10 cellular contexts compared by ENCODE assay signal in the genomic region with DNA sequence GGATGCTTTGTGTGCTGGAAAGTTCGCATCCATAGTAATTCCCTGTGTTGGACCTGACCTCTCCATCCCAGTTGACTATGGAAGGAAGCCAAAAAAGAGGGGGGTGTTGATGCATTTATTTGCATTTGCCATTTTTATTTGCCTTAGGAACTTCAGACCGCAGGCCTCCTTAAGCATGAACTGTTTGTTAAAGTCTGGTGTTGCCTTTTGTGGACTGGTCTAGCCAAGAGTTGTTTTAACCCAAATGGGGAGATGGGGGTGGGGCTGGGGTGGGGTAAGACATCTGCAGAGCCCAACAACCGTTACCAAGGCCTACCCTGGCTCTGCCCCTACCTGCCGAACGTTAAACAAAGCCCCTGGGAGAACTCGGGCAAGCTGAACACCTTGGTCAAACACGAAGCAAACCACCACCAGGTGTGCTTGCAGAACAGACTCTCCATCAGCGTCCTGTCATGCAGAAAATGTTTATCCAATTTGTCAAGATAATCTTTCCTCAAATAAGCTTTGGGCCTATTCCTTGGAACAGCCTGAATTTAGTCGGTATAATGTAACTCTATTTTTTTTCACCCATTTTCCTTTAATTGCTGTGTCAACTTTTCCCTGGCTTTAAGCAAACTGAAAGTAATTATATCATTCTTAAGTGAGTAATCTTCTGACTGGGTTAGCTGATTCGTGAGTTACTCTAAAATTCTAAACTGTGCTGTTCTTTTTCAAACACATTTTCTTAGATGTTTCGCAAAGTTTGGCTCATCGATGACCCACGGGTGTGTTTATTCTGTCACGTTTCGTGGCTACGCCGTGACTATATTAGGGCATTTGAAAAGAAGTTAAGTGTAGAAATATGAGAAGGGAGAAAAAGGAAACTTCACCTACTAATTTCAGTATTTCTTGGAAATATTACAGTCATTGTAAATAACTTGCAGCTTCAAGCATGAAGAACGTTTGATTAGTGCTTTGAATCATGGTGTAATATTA.
DNase-seq lines count a peak whose midpoint lies in the region; TF ChIP-seq lines count a peak whose summit lies in the region.
"Had no signal": no experiment of that assay in that cellular context is flagged by ENCODE, and none has a peak within 500 bp of the region (broad histone marks: within the 10 kb centered on the region; RNA-seq: fewer than 3 reads in every experiment).

No MANE protein-coding gene starts in this region.

- H3F3A ChIP-seq in GM23248 (ENCODE audit: insufficient read depth): no peaks in the 10 kb centered on the region

- peak overlapping the region; percentile 47 for H3K4me3 ChIP-seq in GM06990 (replicated peaks; ENCODE audit: low read depth, low read length)
- peak overlapping the region; percentile 50 for H3K4me3 ChIP-seq in KMS-11 (IDR thresholded peaks at IDR 0.05; ENCODE audit: insufficient read depth, low read depth, low read length)
- H3K4me3 ChIP-seq in GM23248: no peak overlapping the region
- H3K4me3 ChIP-seq in ovary: no peak overlapping the region
- H3K4me3 ChIP-seq: SK-N-MC had no signal

- peak; percentile 44 for DNase-seq in GM06990 (ENCODE audit: extremely low read depth, insufficient read length)
- peak; percentile 93 for DNase-seq in NCI-H748 (lab: John Stamatoyannopoulos, UW; ENCODE audit: unreplicated experiment)
- peak; percentile 17 for DNase-seq in germinal center (ENCODE audit: low spot score)
- no peak for DNase-seq in ACHN
- DNase-seq in GM20000 (ENCODE audit: low spot score): no peak
- no peak for DNase-seq in GM23248
- DNase-seq in ovary: no peak
- DNase-seq: C1 segment of cervical spinal cord had no signal

- TF ChIP-seq CTCF in GM06990 (IDR thresholded peaks at IDR 0.05; ENCODE audit: insufficient read depth, low read length, poor library complexity, severe bottlenecking): no peak
- no peak for TF ChIP-seq CTCF in KMS-11 (conservative IDR thresholded peaks at IDR 0.05; ENCODE audit: low read depth, low read length)
- TF ChIP-seq CTCF in GM20000 (IDR thresholded peaks at IDR 0.05; ENCODE audit: extremely low read depth, missing control alignments): no peak
- TF ChIP-seq CTCF in ovary (IDR thresholded peaks at IDR 0.05): no peak

- TF ChIP-seq EP300 in ovary (IDR thresholded peaks at IDR 0.05): no peak

- no peaks in the 10 kb centered on the region for H3K9me3 ChIP-seq in GM23248 (ENCODE audit: low read depth)
- no peaks in the 10 kb centered on the region for H3K9me3 ChIP-seq in ovary

- TF ChIP-seq POLR2A in ovary (IDR thresholded peaks at IDR 0.05): no peak

- H3K4me2 ChIP-seq in KMS-11 (peak overlapping the region; percentile 83), GM23248 (ENCODE audit: unreplicated experiment) (no peak overlapping the region)

- H3K4me1 ChIP-seq in KMS-11 (ENCODE audit: low read depth, poor library complexity, severe bottlenecking) (peaks cover 26% of the 10 kb centered on the region), GM23248 (ENCODE audit: insufficient read depth) (no peaks in the 10 kb centered on the region), ovary (ENCODE audit: insufficient read depth) (no peaks in the 10 kb centered on the region)

- WGBS in GM23248 (ENCODE audit: low coverage in 1 of 2, low lambda C conversion rate in 2 of 2, missing lambda C conversion rate in 2 of 2), 2 experiments: 39 to 41% methylated on average over 18 of the region's 18 CpGs
- 65 to 73% (median 66%) methylated on average over 18 of the region's 18 CpGs for WGBS in ovary, 3 donors

- H3K27ac ChIP-seq in KMS-11 (peak overlapping the region; percentile 49; the same call in 1 of the 2 replicates), GM23248 (no peak overlapping the region), ovary (no peak overlapping the region)
- H3K27ac ChIP-seq: SK-N-MC had no signal

- no peaks in the 10 kb centered on the region for H3K9me2 ChIP-seq in GM23248 (ENCODE audit: insufficient read depth)

- H3K27me3 ChIP-seq in GM06990 (replicated peaks; ENCODE audit: control insufficient read depth, insufficient read depth, low read length) (no peaks in the 10 kb centered on the region), KMS-11 (ENCODE audit: insufficient read depth, low read depth) (no peaks in the 10 kb centered on the region), GM23248 (replicated peaks; ENCODE audit: insufficient read depth) (no peaks in the 10 kb centered on the region), ovary (no peaks in the 10 kb centered on the region)

- H3K9ac ChIP-seq in KMS-11 (peak overlapping the region; percentile 36; the same call in 1 of the 2 replicates), GM23248 (no peak overlapping the region)

- peak overlapping the region; percentile 87 for H2AFZ ChIP-seq in KMS-11 (ENCODE audit: low read depth)
- no peak overlapping the region for H2AFZ ChIP-seq in GM23248

- intact Hi-C loops in ovary (cut with DNase I): no loop called here

- H3K36me3 ChIP-seq in GM06990 (ENCODE audit: control insufficient read depth, insufficient read depth, low read length) (no peaks in the 10 kb centered on the region), KMS-11 (ENCODE audit: insufficient read depth) (no peaks in the 10 kb centered on the region), GM23248 (ENCODE audit: low read depth) (no peaks in the 10 kb centered on the region), ovary (no peaks in the 10 kb centered on the region)

- H4K20me1 ChIP-seq in KMS-11 (ENCODE audit: insufficient read depth) (no peaks in the 10 kb centered on the region), GM23248 (ENCODE audit: insufficient read depth) (no peaks in the 10 kb centered on the region)

- no peaks in the 10 kb centered on the region for H3K79me2 ChIP-seq in KMS-11 (ENCODE audit: insufficient read depth, low read depth)
- H3K79me2 ChIP-seq in GM23248 (ENCODE audit: insufficient read depth): no peaks in the 10 kb centered on the region

- in situ Hi-C loops in ACHN (cut with HindIII; ENCODE audit: low pct_ligation_motif_present, low pct_unique_long_range_greater_than_20kb, low sequenced_read_pairs) (no loop called here), GM23248 (cut with MboI) (no loop called here)

Comparison
In these comparisons a context has a peak if more than half of its experiments do, and no peak if none do; other contexts are left out.
1. DNase-seq: peak in GM06990 (single experiment), NCI-H748 (single experiment) and germinal center (single experiment); none in ACHN (single experiment), GM20000 (single experiment), GM23248 (single experiment) and ovary (0 of 5).
2. H3K4me3 ChIP-seq: peak in GM06990 (single experiment) and KMS-11 (single experiment); none in GM23248 (single experiment) and ovary (single experiment).